Comparison of ENCODE assay signal across 21 cellular contexts in genomic region chr1:183954496-183954895, GRCh38.
DNase-seq lines count a peak whose midpoint lies in the region; ATAC-seq, FAIRE-seq and TF ChIP-seq lines count a peak whose summit lies in the region.
"Had no signal": no experiment of that assay in that cellular context is flagged by ENCODE, and none has a peak within 500 bp of the region (broad histone marks: within the 10 kb centered on the region; RNA-seq: fewer than 3 reads in every experiment).

No MANE protein-coding gene starts in this region.

- H3K27me3 ChIP-seq in mammary epithelial cell (ENCODE audit: insufficient read depth, low read length) = no peaks in the 10 kb centered on the region
- H3K27me3 ChIP-seq in bronchial epithelial cell (ENCODE audit: control insufficient read depth, insufficient read depth, low read length) = no peaks in the 10 kb centered on the region
- H3K27me3 ChIP-seq in H7 (ENCODE audit: control insufficient read depth, insufficient read depth, low read length) = no peaks in the 10 kb centered on the region
- no peaks in the 10 kb centered on the region for H3K27me3 ChIP-seq in small intestine (ENCODE audit: control insufficient read depth in 2 of 2, insufficient read depth in 2 of 2, low read length in 2 of 2)
- no peaks in the 10 kb centered on the region for H3K27me3 ChIP-seq in right lobe of liver
- H3K27me3 ChIP-seq: BE2C, SJSA1 had no signal

- H3K27ac Mint-ChIP-seq in MCF 10A (ENCODE audit: low read depth, unreplicated experiment) (no peak overlapping the region), immature natural killer cell (peak overlapping the region in 5 of 6 donors; percentile 58 to 89 (median 78))
- H3K27ac Mint-ChIP-seq: HFFc6 had no signal

- TF ChIP-seq CTCF in mammary epithelial cell (conservative IDR thresholded peaks at IDR 0.05 in 1 of 2, IDR thresholded peaks at IDR 0.05 in 1 of 2; ENCODE audit: extremely low read depth in 1 of 2, insufficient read depth in 1 of 2, low read depth in 1 of 2, low read length in 2 of 2) (no peak), MCF 10A (IDR thresholded peaks at IDR 0.05; ENCODE audit: unreplicated experiment) (no peak), bronchial epithelial cell (IDR thresholded peaks at IDR 0.05; ENCODE audit: insufficient read depth, low read length, severe bottlenecking) (no peak), right lobe of liver (IDR thresholded peaks at IDR 0.05) (no peak)

- H3K9ac ChIP-seq in mammary epithelial cell (ENCODE audit: insufficient read depth, low read length) = no peak overlapping the region

- H3K79me2 ChIP-seq in mammary epithelial cell (ENCODE audit: insufficient read depth, low read length) = no peaks in the 10 kb centered on the region

- ATAC-seq in right lobe of liver = no peak
- ATAC-seq: HepG2 had no signal

- H2AFZ ChIP-seq in mammary epithelial cell (ENCODE audit: low read depth, low read length) = no peak overlapping the region

- H3K27ac ChIP-seq in mammary epithelial cell (ENCODE audit: insufficient read depth, low read depth, low read length) (no peak overlapping the region), small intestine (ENCODE audit: low read depth in 1 of 2, low read length in 1 of 2) (no peak overlapping the region), right lobe of liver (no peak overlapping the region)
- H3K27ac ChIP-seq: SJSA1 had no signal

- H3K4me3 Mint-ChIP-seq in MCF 10A (ENCODE audit: unreplicated experiment) (no peak overlapping the region), immature natural killer cell (peak overlapping the region in 2 of 5 donors; percentile 16 to 50)
- H3K4me3 Mint-ChIP-seq: HFFc6 had no signal

- no peaks in the 10 kb centered on the region for H3K36me3 ChIP-seq in mammary epithelial cell (ENCODE audit: insufficient read depth, low read length)
- no peaks in the 10 kb centered on the region for H3K36me3 ChIP-seq in bronchial epithelial cell (ENCODE audit: control insufficient read depth, insufficient read depth, low read length)
- no peaks in the 10 kb centered on the region for H3K36me3 ChIP-seq in H7 (replicated peaks; ENCODE audit: control insufficient read depth, insufficient read depth, low read length)
- no peaks in the 10 kb centered on the region for H3K36me3 ChIP-seq in small intestine (ENCODE audit: control insufficient read depth in 2 of 2, insufficient read depth in 2 of 2, low read length in 2 of 2)
- H3K36me3 ChIP-seq in right lobe of liver = no peaks in the 10 kb centered on the region
- H3K36me3 ChIP-seq: BE2C had no signal

- no peak overlapping the region for H3K4me3 ChIP-seq in mammary epithelial cell (replicated peaks in 1 of 3; ENCODE audit: insufficient read depth in 1 of 3, low read depth in 2 of 3, low read length in 3 of 3)
- no peak overlapping the region for H3K4me3 ChIP-seq in bronchial epithelial cell (ENCODE audit: low read depth, low read length)
- no peak overlapping the region for H3K4me3 ChIP-seq in H7 (ENCODE audit: insufficient read depth, low read depth, low read length)
- H3K4me3 ChIP-seq in small intestine (ENCODE audit: low read depth in 1 of 2, low read length in 2 of 2) = no peak overlapping the region
- no peak overlapping the region for H3K4me3 ChIP-seq in right lobe of liver
- H3K4me3 ChIP-seq: SJSA1 had no signal

- TF ChIP-seq POLR2A in right lobe of liver (IDR thresholded peaks at IDR 0.05) = no peak

- dilution Hi-C loops in mammary epithelial cell (cut with HindIII; ENCODE audit: low sequenced_read_pairs) = no loop called here

- peaks cover 5% of the 10 kb centered on the region for H3K4me1 ChIP-seq in mammary epithelial cell (ENCODE audit: insufficient read depth, low read length)
- H3K4me1 ChIP-seq in small intestine (ENCODE audit: control insufficient read depth in 2 of 2, insufficient read depth in 1 of 2, low read depth in 1 of 2, low read length in 1 of 2) = no peaks in the 10 kb centered on the region
- H3K4me1 ChIP-seq in right lobe of liver = no peaks in the 10 kb centered on the region
- H3K4me1 ChIP-seq: BE2C had no signal

- in situ Hi-C loops in mammary epithelial cell (cut with MboI; ENCODE audit: low sequenced_read_pairs in 2 of 2) = no loop called here

- intact Hi-C loops in mammary epithelial cell (cut with micrococcal nuclease) (no loop called here), MCF 10A (cut with micrococcal nuclease) (no loop called here), right lobe of liver (cut with DNase I) (no loop called here)

- H3K27me3 Mint-ChIP-seq in MCF 10A (ENCODE audit: insufficient read depth, unreplicated experiment) = no peaks in the 10 kb centered on the region
- peaks cover 2 to 6% (median 3%) of the 10 kb centered on the region in 3 donors for H3K27me3 Mint-ChIP-seq in immature natural killer cell (ENCODE audit: low read depth in 3 of 3)

- H4K20me1 ChIP-seq in mammary epithelial cell (ENCODE audit: insufficient read depth, low read length) = no peaks in the 10 kb centered on the region

- H3K4me1 Mint-ChIP-seq in MCF 10A (ENCODE audit: insufficient read depth, unreplicated experiment) (peaks cover 5% of the 10 kb centered on the region), immature natural killer cell (peaks cover 0 to 16% of the 10 kb centered on the region in 2 donors)

- H3K9me3 Mint-ChIP-seq in MCF 10A (ENCODE audit: unreplicated experiment) = peaks cover 7% of the 10 kb centered on the region
- no peaks in the 10 kb centered on the region for H3K9me3 Mint-ChIP-seq in immature natural killer cell
- H3K9me3 Mint-ChIP-seq: HFFc6 had no signal

- CTCF ChIA-PET in mammary epithelial cell (lab: Charles Lee; ENCODE audit: low non-redundant PET) (no interaction called here), MCF 10A (lab: Yijun Ruan, JAX) (interaction anchor here (0.7 to 1.3 kb wide), 3 partner anchors 9 to 590 kb away, joined by 3 read pairs; no protein-coding TSS in a partner anchor)

- H3K36me3 Mint-ChIP-seq in MCF 10A (ENCODE audit: insufficient read depth, unreplicated experiment) (no peaks in the 10 kb centered on the region), immature natural killer cell (peaks cover 17 to 35% (median 29%) of the 10 kb centered on the region in 3 donors)

- POLR2A ChIA-PET in MCF 10A (lab: Yijun Ruan, JAX) = interaction anchor here (0.7 kb wide), 1 partner anchor 730 kb away, joined by 3 read pairs; no protein-coding TSS in a partner anchor

- peak; percentile 13 for FAIRE-seq in bronchial epithelial cell (lab: Jason Lieb, UNC)
- no peak for FAIRE-seq in small intestine (lab: Jason Lieb, UNC)
- FAIRE-seq: A204.1, H1, HepG2 had no signal

- BruUV-seq in mammary epithelial cell (replicated peaks; lab: Mats Ljungman, UMichigan) (no TSS peak), MCF 10A (replicated peaks; lab: Mats Ljungman, UMichigan) (no TSS peak)

- peak; percentile 44 for DNase-seq in mammary epithelial cell
- no peak for DNase-seq in MCF 10A (ENCODE audit: unreplicated experiment)
- peak; percentile 76 for DNase-seq in bronchial epithelial cell (ENCODE audit: low read depth)
- no peak for DNase-seq in immature natural killer cell
- DNase-seq in SIG-M5 treated with dmso at 0.1 percent for 504 hours (lab: John Stamatoyannopoulos, UW; ENCODE audit: unreplicated experiment) = no peak
- no peak for DNase-seq in H7
- DNase-seq in small intestine = no peak
- no peak for DNase-seq in right lobe of liver
- DNase-seq: BE2C, DMS79 treated with DMSO at 0.1 percent for 48 hours, HFFc6, KBM-7, MV-4-11, NCI-H187, NCI-H2107, NCI-H345, NCI-H524 treated with DMSO at 0.1 percent for 48 hours had no signal

- no peaks in the 10 kb centered on the region for H3K9me3 ChIP-seq in mammary epithelial cell (replicated peaks; ENCODE audit: insufficient read depth, low read length)
- no peaks in the 10 kb centered on the region for H3K9me3 ChIP-seq in small intestine (ENCODE audit: control insufficient read depth, low read depth)
- no peaks in the 10 kb centered on the region for H3K9me3 ChIP-seq in right lobe of liver
- H3K9me3 ChIP-seq: BE2C had no signal

- 92% methylated on average over 3 of the region's 3 CpGs for WGBS in mammary epithelial cell (ENCODE audit: low coverage, missing lambda C conversion rate)
- 71 to 94% (median 86%) methylated on average over 3 of the region's 3 CpGs for WGBS in small intestine, 3 donors
- 100% methylated on average over 3 of the region's 3 CpGs for WGBS in right lobe of liver (ENCODE audit: insufficient coverage, low coverage, low lambda C conversion rate, missing lambda C conversion rate)

- no peak overlapping the region for H3K4me2 ChIP-seq in mammary epithelial cell (ENCODE audit: insufficient read depth, low read depth, low read length)

Comparison
In these comparisons a context has a peak if more than half of its experiments do, and no peak if none do; other contexts are left out.
1. DNase-seq: peak in mammary epithelial cell (single experiment) and bronchial epithelial cell (single experiment); none in MCF 10A (single experiment), immature natural killer cell (0 of 3), SIG-M5 treated with dmso at 0.1 percent for 504 hours (single experiment), H7 (single experiment), small intestine (single experiment) and right lobe of liver (0 of 3).